7 cellular contexts compared by ENCODE assay signal in genomic region chr3:138173769-138174420, GRCh38. TPM values are rescaled to one million over a fixed set of nuclear protein-coding genes. Genes with fewer than 3 reads are reported as not detected.
A peak's percentile ranks its signal among the peaks of the same experiment; 100 is the strongest.
DNase-seq lines count a peak whose midpoint lies in the region; ATAC-seq and TF ChIP-seq lines count a peak whose summit lies in the region.

No MANE protein-coding gene starts in this region.

- H2BK120ac ChIP-seq in trophoblast cell (ENCODE audit: insufficient read depth, low read length, poor library complexity) = peak overlapping the region; percentile 18

- H3K27ac ChIP-seq in Peyer's patch = peak overlapping the region; percentile 69 to 91 (median 82)
- peak overlapping the region in 1 of 2 donors; percentile 93 for H3K27ac ChIP-seq in esophagus (ENCODE audit: low read depth in 2 of 2, low read length in 1 of 2)
- no peak overlapping the region for H3K27ac ChIP-seq in trophoblast cell (ENCODE audit: low read depth, low read length)

- peak overlapping the region; percentile 56 for H3K4ac ChIP-seq in trophoblast cell (ENCODE audit: low read depth, low read length)

- 48 to 50% methylated on average over 13 of the region's 13 CpGs for WGBS in esophagus, 2 donors
- WGBS in trophoblast cell (ENCODE audit: extremely low coverage, insufficient coverage, insufficient read length) = no CpG with 5 or more reads among the region's 13 CpGs

- peak overlapping the region; percentile 74 for H3K4me2 ChIP-seq in trophoblast cell (ENCODE audit: low read length)

- no peaks in the 10 kb centered on the region for H3K9me3 ChIP-seq in Peyer's patch
- H3K9me3 ChIP-seq in esophagus (ENCODE audit: control insufficient read depth in 2 of 2, insufficient read depth in 1 of 2, low read depth in 1 of 2, low read length in 1 of 2) = no peaks in the 10 kb centered on the region
- H3K9me3 ChIP-seq in trophoblast cell (ENCODE audit: insufficient read depth, low read depth, low read length) = no peaks in the 10 kb centered on the region

- H3K79me1 ChIP-seq in trophoblast cell (ENCODE audit: low read length) = peaks cover 5% of the 10 kb centered on the region

- H3K9ac ChIP-seq in trophoblast cell (ENCODE audit: low read length) = no peak overlapping the region

- no peak overlapping the region for H2BK5ac ChIP-seq in trophoblast cell (ENCODE audit: low read depth, low read length, poor library complexity)

- H4K91ac ChIP-seq in trophoblast cell (ENCODE audit: low read depth, low read length) = no peak overlapping the region

- no peak overlapping the region for H3K23ac ChIP-seq in trophoblast cell (ENCODE audit: low read length)

- H3K27me3 ChIP-seq in Peyer's patch = no peaks in the 10 kb centered on the region
- H3K27me3 ChIP-seq in esophagus (ENCODE audit: control insufficient read depth in 1 of 2, insufficient read depth in 2 of 2, low read length in 2 of 2) = no peaks in the 10 kb centered on the region
- H3K27me3 ChIP-seq in trophoblast cell (ENCODE audit: insufficient read depth, low read length) = no peaks in the 10 kb centered on the region

- peaks cover 0 to 16% (median 0%) of the 10 kb centered on the region in 4 donors for H3K4me1 ChIP-seq in Peyer's patch
- no peaks in the 10 kb centered on the region for H3K4me1 ChIP-seq in esophagus (ENCODE audit: control insufficient read depth in 2 of 2, insufficient read depth in 2 of 2, low read length in 1 of 2)
- H3K4me1 ChIP-seq in trophoblast cell (ENCODE audit: control insufficient read depth in 1 of 2, insufficient read depth in 2 of 2, low read length in 2 of 2) = peaks cover 0 to 3% of the 10 kb centered on the region in 2 experiments

- H3K36me3 ChIP-seq in Peyer's patch (peaks cover 0 to 21% (median 0%) of the 10 kb centered on the region in 3 donors), esophagus (ENCODE audit: control insufficient read depth in 2 of 2, insufficient read depth in 2 of 2, low read length in 1 of 2) (no peaks in the 10 kb centered on the region), trophoblast cell (ENCODE audit: control insufficient read depth in 1 of 2, insufficient read depth in 2 of 2, low read length in 2 of 2) (peaks cover 8% of the 10 kb centered on the region in 2 experiments)

- H3K18ac ChIP-seq in trophoblast cell (ENCODE audit: low read length) = no peak overlapping the region

- peaks cover 4% of the 10 kb centered on the region for H3K79me2 ChIP-seq in trophoblast cell (ENCODE audit: control insufficient read depth, insufficient read depth, low read length, poor library complexity)

- H4K8ac ChIP-seq in trophoblast cell (ENCODE audit: low read depth, low read length) = no peak overlapping the region

- ATAC-seq in GM21515 (IDR thresholded peaks at IDR 0.05; ENCODE audit: unreplicated experiment) (peak; percentile 15), HG03571 (IDR thresholded peaks at IDR 0.05; ENCODE audit: unreplicated experiment) (no peak), HG03108 (IDR thresholded peaks at IDR 0.05; ENCODE audit: unreplicated experiment) (no peak)

- H4K12ac ChIP-seq in trophoblast cell (ENCODE audit: low read depth, low read length) = no peak overlapping the region

- no peak overlapping the region for H2BK12ac ChIP-seq in trophoblast cell (ENCODE audit: low read length)

- H2AK5ac ChIP-seq in trophoblast cell (ENCODE audit: low read length) = no peak overlapping the region

- no peak for TF ChIP-seq CTCF in Peyer's patch (IDR thresholded peaks at IDR 0.05)

- peak overlapping the region; percentile 99 for H3K14ac ChIP-seq in trophoblast cell (ENCODE audit: low read length)

- no peak overlapping the region for H2AFZ ChIP-seq in trophoblast cell (ENCODE audit: insufficient read depth, low read length, poor library complexity)

- peak overlapping the region; percentile 65 to 96 (median 70) for H3K4me3 ChIP-seq in Peyer's patch
- H3K4me3 ChIP-seq in esophagus (ENCODE audit: low read depth in 1 of 2, low read length in 2 of 2) = peak overlapping the region; percentile 91 to 93
- H3K4me3 ChIP-seq in trophoblast cell (ENCODE audit: low read depth, low read length) = peak overlapping the region; percentile 82

- DNase-seq in Peyer's patch (no peak), trophoblast cell (peak in 1 of 2 donors; percentile 21)
- no peak for DNase-seq in stimulated activated CD4-positive, alpha-beta T cell treated with anti-CD3 and anti-CD28 coated beads, Interleukin-2, amount 100 ng/mL, for 24 hours

- no peak for TF ChIP-seq POLR2A in Peyer's patch (IDR thresholded peaks at IDR 0.05)

RNA-seq across cellular contexts. Expression of gene DBR1, which starts 0.8 kb away (rescaled TPM):
- total RNA-seq in Peyer's patch = 10 to 100 TPM in 1 of 4 donors, 1 to 10 TPM in 3; 6.3 to 24.8 (median 8.6) TPM
- 1 to 10 TPM; 3.6 to 6.3 TPM for polyA plus RNA-seq in esophagus
- polyA plus RNA-seq in trophoblast cell (2013) = 8.9 and 9.4 TPM in 2 replicates

RNA-seq across cellular contexts. Expression of gene ARMC8, which starts 13.2 kb away (rescaled TPM):
- total RNA-seq in Peyer's patch = 10 to 100 TPM; 35.7 to 77.2 (median 56.3) TPM
- polyA plus RNA-seq in esophagus = 10 to 100 TPM; 10.5 to 14.5 TPM
- polyA plus RNA-seq in trophoblast cell (2013) = 29.9 and 30.3 TPM in 2 replicates

RNA-seq across cellular contexts. Expression of gene A4GNT, which starts 41.7 kb away (rescaled TPM):
- not detected for total RNA-seq in Peyer's patch
- polyA plus RNA-seq in esophagus = not detected
- not detected in 2 replicates for polyA plus RNA-seq in trophoblast cell (2013)

RNA-seq across cellular contexts. Expression of gene DZIP1L, which starts 58.5 kb away (rescaled TPM):
- 10 to 100 TPM in 1 of 4 donors, 1 to 10 TPM in 3; 2.8 to 40.4 (median 5.5) TPM for total RNA-seq in Peyer's patch
- polyA plus RNA-seq in esophagus = 1 to 10 TPM; 2.3 to 3.9 TPM
- 2.7 and 3.5 TPM in 2 replicates for polyA plus RNA-seq in trophoblast cell (2013)
